Comparison of ENCODE assay signal across 1 cellular context in the genomic region with DNA sequence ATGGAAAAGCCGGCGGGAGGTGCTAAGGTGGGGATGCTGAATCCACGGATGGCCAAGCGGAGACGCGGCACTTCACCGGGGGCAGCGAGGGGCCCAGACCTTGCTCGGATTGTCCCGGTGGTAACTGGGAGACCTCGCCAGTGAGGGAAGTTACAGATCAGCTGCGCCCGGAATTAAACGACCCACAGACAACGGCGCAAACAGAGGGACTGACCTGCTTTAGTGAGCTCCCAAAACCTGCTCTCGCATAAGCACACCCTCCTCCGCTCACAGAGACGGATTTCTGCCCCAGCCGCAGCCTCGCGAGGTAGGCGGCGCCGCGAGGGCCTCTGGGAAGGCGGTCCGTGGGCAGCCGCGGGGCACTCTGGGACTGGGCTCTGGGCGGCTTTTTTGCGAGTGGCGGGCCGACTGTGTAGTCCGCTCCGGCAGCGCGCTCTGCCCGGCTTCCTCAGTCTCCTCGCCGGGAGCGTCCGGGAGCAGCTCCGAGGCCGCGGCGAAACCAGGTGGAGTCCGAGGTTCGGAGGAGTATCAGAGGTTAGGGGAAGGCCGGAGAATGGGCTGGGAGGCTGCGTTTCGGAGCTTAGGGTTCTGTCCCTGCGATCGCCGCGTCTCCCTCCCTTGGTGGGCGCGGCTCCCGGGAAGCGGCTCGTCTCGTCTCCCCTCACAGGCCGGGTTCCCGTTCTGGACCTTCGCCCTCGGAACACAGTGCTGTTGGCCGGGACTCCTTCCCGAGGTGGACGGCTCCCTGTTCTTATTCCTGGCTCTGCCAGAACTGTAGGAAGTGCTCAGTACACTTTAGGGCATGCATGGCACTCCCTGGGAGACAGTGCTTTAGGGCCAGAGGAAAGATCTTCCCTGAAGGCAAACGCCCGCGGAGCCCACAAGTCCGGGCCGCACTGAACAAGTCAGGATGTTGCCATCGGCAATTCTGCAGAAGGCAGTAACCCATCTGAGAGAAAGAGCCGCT.
A peak's percentile ranks its signal among the peaks of the same experiment; 100 is the strongest.
TF ChIP-seq lines count a peak whose summit lies in the region.

A gene with protein sequence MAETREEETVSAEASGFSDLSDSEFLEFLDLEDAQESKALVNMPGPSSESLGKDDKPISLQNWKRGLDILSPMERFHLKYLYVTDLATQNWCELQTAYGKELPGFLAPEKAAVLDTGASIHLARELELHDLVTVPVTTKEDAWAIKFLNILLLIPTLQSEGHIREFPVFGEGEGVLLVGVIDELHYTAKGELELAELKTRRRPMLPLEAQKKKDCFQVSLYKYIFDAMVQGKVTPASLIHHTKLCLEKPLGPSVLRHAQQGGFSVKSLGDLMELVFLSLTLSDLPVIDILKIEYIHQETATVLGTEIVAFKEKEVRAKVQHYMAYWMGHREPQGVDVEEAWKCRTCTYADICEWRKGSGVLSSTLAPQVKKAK (plus strand): TSS at position 393 of the 967 bp plus-strand sequence. CDS start 5,778 bp downstream, outside the sequence.

TF ChIP-seq in K562, 482 proteins besides CTCF, POLR2A, EP300 and RAD21 (continued from another document):
- TF ChIP-seq, protein P1, sequence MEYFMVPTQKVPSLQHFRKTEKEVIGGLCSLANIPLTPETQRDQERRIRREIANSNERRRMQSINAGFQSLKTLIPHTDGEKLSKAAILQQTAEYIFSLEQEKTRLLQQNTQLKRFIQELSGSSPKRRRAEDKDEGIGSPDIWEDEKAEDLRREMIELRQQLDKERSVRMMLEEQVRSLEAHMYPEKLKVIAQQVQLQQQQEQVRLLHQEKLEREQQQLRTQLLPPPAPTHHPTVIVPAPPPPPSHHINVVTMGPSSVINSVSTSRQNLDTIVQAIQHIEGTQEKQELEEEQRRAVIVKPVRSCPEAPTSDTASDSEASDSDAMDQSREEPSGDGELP (CRISPR knock-in tag; IDR thresholded peaks at IDR 0.05; ENCODE audit: borderline replicate concordance), result peak; percentile 47
- TF ChIP-seq MTA3 (IDR thresholded peaks at IDR 0.05; ENCODE audit: borderline replicate concordance), result 0 out of 2 replicates have a peak, but pooled peaks have one; percentile 42
- peak; percentile 57 for TF ChIP-seq ZFX (CRISPR knock-in tag; IDR thresholded peaks at IDR 0.05)
- TF ChIP-seq RBFOX2 (IDR thresholded peaks at IDR 0.05; ENCODE audit: low read depth, low read length), result peak; percentile 87
- no peak for TF ChIP-seq NR2F6 (CRISPR knock-in tag; IDR thresholded peaks at IDR 0.05)
- TF ChIP-seq SUPT5H (IDR thresholded peaks at IDR 0.05), result peak; percentile 43; the same call in 1 of the 2 replicates
- TF ChIP-seq, protein P2, sequence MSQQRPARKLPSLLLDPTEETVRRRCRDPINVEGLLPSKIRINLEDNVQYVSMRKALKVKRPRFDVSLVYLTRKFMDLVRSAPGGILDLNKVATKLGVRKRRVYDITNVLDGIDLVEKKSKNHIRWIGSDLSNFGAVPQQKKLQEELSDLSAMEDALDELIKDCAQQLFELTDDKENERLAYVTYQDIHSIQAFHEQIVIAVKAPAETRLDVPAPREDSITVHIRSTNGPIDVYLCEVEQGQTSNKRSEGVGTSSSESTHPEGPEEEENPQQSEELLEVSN (IDR thresholded peaks at IDR 0.05; ENCODE audit: borderline replicate concordance in 1 of 2, extremely low read depth in 1 of 2, insufficient read depth in 1 of 2, insufficient read length in 1 of 2, low read depth in 1 of 2, low read length in 1 of 2, poor library complexity in 1 of 2, severe bottlenecking in 1 of 2), result peak; percentile 66 to 67
- TF ChIP-seq IRF2 (CRISPR knock-in tag; IDR thresholded peaks at IDR 0.05), result 0 out of 2 replicates have a peak, but pooled peaks have one; percentile 37
- TF ChIP-seq FOXM1 (IDR thresholded peaks at IDR 0.05; ENCODE audit: low read depth), result no peak
- no peak for TF ChIP-seq FOXM1 (CRISPR knock-in tag; IDR thresholded peaks at IDR 0.05; ENCODE audit: low read depth)
- TF ChIP-seq, protein P3, sequence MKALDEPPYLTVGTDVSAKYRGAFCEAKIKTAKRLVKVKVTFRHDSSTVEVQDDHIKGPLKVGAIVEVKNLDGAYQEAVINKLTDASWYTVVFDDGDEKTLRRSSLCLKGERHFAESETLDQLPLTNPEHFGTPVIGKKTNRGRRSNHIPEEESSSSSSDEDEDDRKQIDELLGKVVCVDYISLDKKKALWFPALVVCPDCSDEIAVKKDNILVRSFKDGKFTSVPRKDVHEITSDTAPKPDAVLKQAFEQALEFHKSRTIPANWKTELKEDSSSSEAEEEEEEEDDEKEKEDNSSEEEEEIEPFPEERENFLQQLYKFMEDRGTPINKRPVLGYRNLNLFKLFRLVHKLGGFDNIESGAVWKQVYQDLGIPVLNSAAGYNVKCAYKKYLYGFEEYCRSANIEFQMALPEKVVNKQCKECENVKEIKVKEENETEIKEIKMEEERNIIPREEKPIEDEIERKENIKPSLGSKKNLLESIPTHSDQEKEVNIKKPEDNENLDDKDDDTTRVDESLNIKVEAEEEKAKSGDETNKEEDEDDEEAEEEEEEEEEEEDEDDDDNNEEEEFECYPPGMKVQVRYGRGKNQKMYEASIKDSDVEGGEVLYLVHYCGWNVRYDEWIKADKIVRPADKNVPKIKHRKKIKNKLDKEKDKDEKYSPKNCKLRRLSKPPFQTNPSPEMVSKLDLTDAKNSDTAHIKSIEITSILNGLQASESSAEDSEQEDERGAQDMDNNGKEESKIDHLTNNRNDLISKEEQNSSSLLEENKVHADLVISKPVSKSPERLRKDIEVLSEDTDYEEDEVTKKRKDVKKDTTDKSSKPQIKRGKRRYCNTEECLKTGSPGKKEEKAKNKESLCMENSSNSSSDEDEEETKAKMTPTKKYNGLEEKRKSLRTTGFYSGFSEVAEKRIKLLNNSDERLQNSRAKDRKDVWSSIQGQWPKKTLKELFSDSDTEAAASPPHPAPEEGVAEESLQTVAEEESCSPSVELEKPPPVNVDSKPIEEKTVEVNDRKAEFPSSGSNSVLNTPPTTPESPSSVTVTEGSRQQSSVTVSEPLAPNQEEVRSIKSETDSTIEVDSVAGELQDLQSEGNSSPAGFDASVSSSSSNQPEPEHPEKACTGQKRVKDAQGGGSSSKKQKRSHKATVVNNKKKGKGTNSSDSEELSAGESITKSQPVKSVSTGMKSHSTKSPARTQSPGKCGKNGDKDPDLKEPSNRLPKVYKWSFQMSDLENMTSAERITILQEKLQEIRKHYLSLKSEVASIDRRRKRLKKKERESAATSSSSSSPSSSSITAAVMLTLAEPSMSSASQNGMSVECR (CRISPR knock-in tag; IDR thresholded peaks at IDR 0.05), result peak; percentile 42; the same call in 1 of the 2 replicates
- TF ChIP-seq TCF7 (IDR thresholded peaks at IDR 0.05; ENCODE audit: borderline replicate concordance), result no peak
- TF ChIP-seq CHD2 (IDR thresholded peaks at IDR 0.05; ENCODE audit: low read depth, low read length), result peak; percentile 72; the same call in 1 of the 2 replicates
- no peak for TF ChIP-seq ZNF766 (CRISPR knock-in tag; conservative IDR thresholded peaks at IDR 0.05)
- 0 out of 2 replicates have a peak, but pooled peaks have one; percentile 7 for TF ChIP-seq CREM (IDR thresholded peaks at IDR 0.05; ENCODE audit: low read depth)
- TF ChIP-seq GATAD2B (IDR thresholded peaks at IDR 0.05; ENCODE audit: borderline replicate concordance), result no peak
- TF ChIP-seq L3MBTL2 (IDR thresholded peaks at IDR 0.05), result peak; percentile 91
- peak; percentile 50; the same call in 1 of the 2 replicates for TF ChIP-seq KAT7 (CRISPR knock-in tag; IDR thresholded peaks at IDR 0.05; ENCODE audit: borderline replicate concordance)
- no peak for TF ChIP-seq STAT5A (IDR thresholded peaks at IDR 0.05; ENCODE audit: borderline replicate concordance, low read length)
- TF ChIP-seq, protein P4, sequence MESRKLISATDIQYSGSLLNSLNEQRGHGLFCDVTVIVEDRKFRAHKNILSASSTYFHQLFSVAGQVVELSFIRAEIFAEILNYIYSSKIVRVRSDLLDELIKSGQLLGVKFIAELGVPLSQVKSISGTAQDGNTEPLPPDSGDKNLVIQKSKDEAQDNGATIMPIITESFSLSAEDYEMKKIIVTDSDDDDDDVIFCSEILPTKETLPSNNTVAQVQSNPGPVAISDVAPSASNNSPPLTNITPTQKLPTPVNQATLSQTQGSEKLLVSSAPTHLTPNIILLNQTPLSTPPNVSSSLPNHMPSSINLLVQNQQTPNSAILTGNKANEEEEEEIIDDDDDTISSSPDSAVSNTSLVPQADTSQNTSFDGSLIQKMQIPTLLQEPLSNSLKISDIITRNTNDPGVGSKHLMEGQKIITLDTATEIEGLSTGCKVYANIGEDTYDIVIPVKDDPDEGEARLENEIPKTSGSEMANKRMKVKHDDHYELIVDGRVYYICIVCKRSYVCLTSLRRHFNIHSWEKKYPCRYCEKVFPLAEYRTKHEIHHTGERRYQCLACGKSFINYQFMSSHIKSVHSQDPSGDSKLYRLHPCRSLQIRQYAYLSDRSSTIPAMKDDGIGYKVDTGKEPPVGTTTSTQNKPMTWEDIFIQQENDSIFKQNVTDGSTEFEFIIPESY (CRISPR knock-in tag; IDR thresholded peaks at IDR 0.05), result 0 out of 2 replicates have a peak, but pooled peaks have one; percentile 32
- TF ChIP-seq CTBP1 (IDR thresholded peaks at IDR 0.05; ENCODE audit: borderline replicate concordance), result 0 out of 2 replicates have a peak, but pooled peaks have one; percentile 31
TF ChIP-seq in K562: peak in this region for 30.
